In genomic region chr19:42293539-42293938, GRCh38 we compare ENCODE assay signal across 17 cellular contexts. TPM values are rescaled to one million over a fixed set of nuclear protein-coding genes. Genes with fewer than 3 reads are reported as not detected.
DNase-seq lines count a peak whose midpoint lies in the region; ATAC-seq and TF ChIP-seq lines count a peak whose summit lies in the region.
"Had no signal": no experiment of that assay in that cellular context is flagged by ENCODE, and none has a peak within 500 bp of the region (broad histone marks: within the 10 kb centered on the region; RNA-seq: fewer than 3 reads in every experiment).

No MANE protein-coding gene starts in this region.

- H3K36me3 ChIP-seq in GM23338 (ENCODE audit: insufficient read depth) (no peaks in the 10 kb centered on the region; the same call in 1 of the 2 replicates), WERI-Rb-1 (peaks cover 92% of the 10 kb centered on the region)

- H3K4me2 ChIP-seq in GM23338, result no peak overlapping the region

- H3F3A ChIP-seq in GM23338 (replicated peaks; ENCODE audit: low read depth), result peaks cover 20% of the 10 kb centered on the region

- no peak overlapping the region for H3K27ac ChIP-seq in GM23338 (ENCODE audit: low read depth)
- H3K27ac ChIP-seq in WERI-Rb-1, result no peak overlapping the region
- H3K27ac ChIP-seq: psoas muscle, VCaP had no signal

- no peak overlapping the region for H2AFZ ChIP-seq in GM23338

- H3K36me3 Mint-ChIP-seq in GM23338 (ENCODE audit: low read depth), result peaks cover 38% of the 10 kb centered on the region
- peaks cover 26% of the 10 kb centered on the region for H3K36me3 Mint-ChIP-seq in osteocyte (ENCODE audit: unreplicated experiment)
- peaks cover 19% of the 10 kb centered on the region for H3K36me3 Mint-ChIP-seq in mesothelial cell of epicardium

- ATAC-seq in GM23338, result peak; percentile 54
- no peak for ATAC-seq in GM21737 (IDR thresholded peaks at IDR 0.05; ENCODE audit: unreplicated experiment)
- ATAC-seq: naive thymus-derived CD4-positive, alpha-beta T cell; psoas muscle; stimulated activated memory B cell treated with anti-CD40 and anti-IgM and Interleukin-4, amounts not matched to agents 10 μg/mL and 1 μg/mL and 100 μg/mL, for 72 hours had no signal

- H3K9me2 ChIP-seq in GM23338 (ENCODE audit: insufficient read depth), result no peaks in the 10 kb centered on the region

- H3K27ac Mint-ChIP-seq in GM23338 (0 out of 2 replicates have a peak overlapping the region, but pooled peaks have one; percentile 67), osteocyte (ENCODE audit: unreplicated experiment) (peak overlapping the region; percentile 56), mesothelial cell of epicardium (no peak overlapping the region)
- H3K27ac Mint-ChIP-seq: stimulated activated memory B cell treated with anti-CD40 and anti-IgM and Interleukin-4, amounts not matched to agents 10 μg/mL and 1 μg/mL and 100 μg/mL, for 72 hours had no signal

- no peaks in the 10 kb centered on the region for H3K9me3 Mint-ChIP-seq in GM23338
- no peaks in the 10 kb centered on the region for H3K9me3 Mint-ChIP-seq in osteocyte (ENCODE audit: unreplicated experiment)
- no peaks in the 10 kb centered on the region for H3K9me3 Mint-ChIP-seq in mesothelial cell of epicardium
- H3K9me3 Mint-ChIP-seq: stimulated activated memory B cell treated with anti-CD40 and anti-IgM and Interleukin-4, amounts not matched to agents 10 μg/mL and 1 μg/mL and 100 μg/mL, for 72 hours had no signal

- peaks cover 17% of the 10 kb centered on the region for H4K20me1 ChIP-seq in GM23338 (replicated peaks; ENCODE audit: insufficient read depth)

- TF ChIP-seq CTCF in GM23338 (conservative IDR thresholded peaks at IDR 0.05; ENCODE audit: low read depth in 2 of 2), result peak; percentile 42 to 43
- 0 out of 2 replicates have a peak, but pooled peaks have one; percentile 9 for TF ChIP-seq CTCF in WERI-Rb-1 (IDR thresholded peaks at IDR 0.05; ENCODE audit: low read depth, low read length)
- peak; percentile 2 for TF ChIP-seq CTCF in fibroblast of pulmonary artery (IDR thresholded peaks at IDR 0.05; ENCODE audit: low read length, missing control alignments)
- TF ChIP-seq CTCF in osteocyte (IDR thresholded peaks at IDR 0.05), result no peak
- no peak for TF ChIP-seq CTCF in mesothelial cell of epicardium (IDR thresholded peaks at IDR 0.05; ENCODE audit: unreplicated experiment)

- no peak overlapping the region for H3K4me3 Mint-ChIP-seq in GM23338
- H3K4me3 Mint-ChIP-seq in osteocyte (ENCODE audit: unreplicated experiment), result no peak overlapping the region
- H3K4me3 Mint-ChIP-seq in mesothelial cell of epicardium, result no peak overlapping the region
- H3K4me3 Mint-ChIP-seq: stimulated activated memory B cell treated with anti-CD40 and anti-IgM and Interleukin-4, amounts not matched to agents 10 μg/mL and 1 μg/mL and 100 μg/mL, for 72 hours had no signal

- H3K4me3 ChIP-seq in GM23338, result no peak overlapping the region
- no peak overlapping the region for H3K4me3 ChIP-seq in WERI-Rb-1 (ENCODE audit: low read depth, low read length)
- H3K4me3 ChIP-seq in fibroblast of pulmonary artery (replicated peaks; ENCODE audit: low read depth, low read length), result no peak overlapping the region
- H3K4me3 ChIP-seq: psoas muscle had no signal

- H3K79me2 ChIP-seq in GM23338 (replicated peaks; ENCODE audit: insufficient read depth), result no peaks in the 10 kb centered on the region

- H3K9me3 ChIP-seq in WERI-Rb-1 (ENCODE audit: severe bottlenecking), result no peaks in the 10 kb centered on the region
- H3K9me3 ChIP-seq: psoas muscle had no signal

- peaks cover 23% of the 10 kb centered on the region for H3K4me1 Mint-ChIP-seq in GM23338
- peaks cover 1% of the 10 kb centered on the region for H3K4me1 Mint-ChIP-seq in osteocyte (ENCODE audit: unreplicated experiment)
- H3K4me1 Mint-ChIP-seq in mesothelial cell of epicardium, result no peaks in the 10 kb centered on the region

- peaks cover 6% of the 10 kb centered on the region; the same call in 1 of the 2 replicates for H3K4me1 ChIP-seq in GM23338 (ENCODE audit: insufficient read depth)
- H3K4me1 ChIP-seq: psoas muscle had no signal

- DNase-seq in GM23338 (ENCODE audit: low spot score) (peak; percentile 65), WERI-Rb-1 (no peak), fibroblast of pulmonary artery (ENCODE audit: low read depth) (no peak), osteocyte (ENCODE audit: extremely low spot score, unreplicated experiment) (no peak), mesothelial cell of epicardium (ENCODE audit: low spot score in 2 of 2, unreplicated experiment in 2 of 2) (no peak), T1000 (lab: John Stamatoyannopoulos, UW) (no peak)
- DNase-seq: C1 segment of cervical spinal cord; cerebellar nuclear complex; DMS53; naive thymus-derived CD4-positive, alpha-beta T cell; NCI-H1436; NCI-H446 treated with DMSO at 0.1 percent for 48 hours had no signal

- H3K27me3 Mint-ChIP-seq in GM23338 (ENCODE audit: insufficient read depth, low read depth, poor library complexity), result peaks cover 12% of the 10 kb centered on the region
- H3K27me3 Mint-ChIP-seq in osteocyte (ENCODE audit: unreplicated experiment), result no peaks in the 10 kb centered on the region
- no peaks in the 10 kb centered on the region for H3K27me3 Mint-ChIP-seq in mesothelial cell of epicardium (ENCODE audit: low read depth)
- H3K27me3 Mint-ChIP-seq: naive thymus-derived CD4-positive, alpha-beta T cell; stimulated activated memory B cell treated with anti-CD40 and anti-IgM and Interleukin-4, amounts not matched to agents 10 μg/mL and 1 μg/mL and 100 μg/mL, for 72 hours had no signal

- H3K27me3 ChIP-seq in GM23338 (ENCODE audit: insufficient read depth), result no peaks in the 10 kb centered on the region
- H3K27me3 ChIP-seq in WERI-Rb-1 (ENCODE audit: insufficient read depth, low read depth, severe bottlenecking), result no peaks in the 10 kb centered on the region

TF ChIP-seq in GM23338, 12 proteins besides CTCF, POLR2A, EP300 and RAD21 (continues in another document):
- no peak for TF ChIP-seq NANOG (IDR thresholded peaks at IDR 0.05; ENCODE audit: borderline replicate concordance)
- no peak for TF ChIP-seq CREB1 (CRISPR knock-in tag; IDR thresholded peaks at IDR 0.05; ENCODE audit: low read depth)
- TF ChIP-seq REST (IDR thresholded peaks at IDR 0.05; ENCODE audit: unreplicated experiment), result no peak
- TF ChIP-seq JUNB (IDR thresholded peaks at IDR 0.05; ENCODE audit: unreplicated experiment), result no peak
- no peak for TF ChIP-seq ZNF331 (CRISPR knock-in tag; IDR thresholded peaks at IDR 0.05; ENCODE audit: low read depth)
- TF ChIP-seq ETS1 (IDR thresholded peaks at IDR 0.05), result no peak
- no peak for TF ChIP-seq EZH2phosphoT487 (IDR thresholded peaks at IDR 0.05; ENCODE audit: unreplicated experiment)

RNA-seq across cellular contexts. Expression of gene PRR19, which starts 8.4 kb away (rescaled TPM):
- 3.6 and 8.1 TPM in 2 replicates for total RNA-seq in GM23338 (2014; rRNA removed; shearing (Covaris generic))
- polyA plus RNA-seq in GM23338 (2016; fragmentation: Nextera tagmentation; extraction: Ambion mirVana), result 4.1 and 5.6 TPM in 2 replicates
- total RNA-seq in osteocyte (2.0 and 2.2 TPM in 2 replicates), mesothelial cell of epicardium (1.3 to 2.0 TPM (median 1.7 TPM) in 3 replicates)

RNA-seq across cellular contexts. Expression of gene PAFAH1B3, which starts 8.9 kb away (rescaled TPM):
- total RNA-seq in GM23338 (2014; rRNA removed; shearing (Covaris generic)), result 139 and 162 TPM in 2 replicates
- polyA plus RNA-seq in GM23338 (2016; fragmentation: Nextera tagmentation; extraction: Ambion mirVana), result 195 and 197 TPM in 2 replicates
- total RNA-seq in osteocyte, result 44.4 and 47.2 TPM in 2 replicates
- 81.2 to 91.0 TPM (median 88.5 TPM) in 3 replicates for total RNA-seq in mesothelial cell of epicardium

RNA-seq across cellular contexts. Expression of gene TMEM145, which starts 19.6 kb away (rescaled TPM):
- 1.3 and 5.4 TPM in 2 replicates for total RNA-seq in GM23338 (2014; rRNA removed; shearing (Covaris generic))
- 1.9 and 2.3 TPM in 2 replicates for polyA plus RNA-seq in GM23338 (2016; fragmentation: Nextera tagmentation; extraction: Ambion mirVana)
- total RNA-seq in osteocyte (0.21 and 0.78 TPM in 2 replicates), mesothelial cell of epicardium (0.25 to 0.92 TPM (median 0.42 TPM) in 3 replicates)
- total RNA-seq: lung microvascular endothelial cell; naive thymus-derived CD4-positive, alpha-beta T cell had no signal
- polyA plus RNA-seq: naive thymus-derived CD4-positive, alpha-beta T cell had no signal

RNA-seq across cellular contexts. Expression of gene CIC, which starts 24.5 kb away (rescaled TPM):
- 31.8 and 42.0 TPM in 2 replicates for total RNA-seq in GM23338 (2014; rRNA removed; shearing (Covaris generic))
- polyA plus RNA-seq in GM23338 (2016; fragmentation: Nextera tagmentation; extraction: Ambion mirVana), result 13.2 and 13.9 TPM in 2 replicates
- total RNA-seq in osteocyte, result 115 and 122 TPM in 2 replicates
- total RNA-seq in mesothelial cell of epicardium, result 84.0 to 90.9 TPM (median 90.8 TPM) in 3 replicates

RNA-seq across cellular contexts. Expression of gene MEGF8, which starts 31.9 kb away (rescaled TPM):
- 32.1 and 40.5 TPM in 2 replicates for total RNA-seq in GM23338 (2014; rRNA removed; shearing (Covaris generic))
- 4.7 and 6.2 TPM in 2 replicates for polyA plus RNA-seq in GM23338 (2016; fragmentation: Nextera tagmentation; extraction: Ambion mirVana)
- total RNA-seq in osteocyte (75.7 and 80.9 TPM in 2 replicates), mesothelial cell of epicardium (54.7 to 58.9 TPM (median 57.1 TPM) in 3 replicates)

Comparison
In these comparisons a context has a peak if more than half of its experiments do, and no peak if none do; other contexts are left out.
1. CTCF ChIP-seq: peak in GM23338 (2 of 2), WERI-Rb-1 (single experiment) and fibroblast of pulmonary artery (single experiment); none in osteocyte (single experiment) and mesothelial cell of epicardium (single experiment).